ENCODE assay signal across 23 cellular contexts in the genomic region with DNA sequence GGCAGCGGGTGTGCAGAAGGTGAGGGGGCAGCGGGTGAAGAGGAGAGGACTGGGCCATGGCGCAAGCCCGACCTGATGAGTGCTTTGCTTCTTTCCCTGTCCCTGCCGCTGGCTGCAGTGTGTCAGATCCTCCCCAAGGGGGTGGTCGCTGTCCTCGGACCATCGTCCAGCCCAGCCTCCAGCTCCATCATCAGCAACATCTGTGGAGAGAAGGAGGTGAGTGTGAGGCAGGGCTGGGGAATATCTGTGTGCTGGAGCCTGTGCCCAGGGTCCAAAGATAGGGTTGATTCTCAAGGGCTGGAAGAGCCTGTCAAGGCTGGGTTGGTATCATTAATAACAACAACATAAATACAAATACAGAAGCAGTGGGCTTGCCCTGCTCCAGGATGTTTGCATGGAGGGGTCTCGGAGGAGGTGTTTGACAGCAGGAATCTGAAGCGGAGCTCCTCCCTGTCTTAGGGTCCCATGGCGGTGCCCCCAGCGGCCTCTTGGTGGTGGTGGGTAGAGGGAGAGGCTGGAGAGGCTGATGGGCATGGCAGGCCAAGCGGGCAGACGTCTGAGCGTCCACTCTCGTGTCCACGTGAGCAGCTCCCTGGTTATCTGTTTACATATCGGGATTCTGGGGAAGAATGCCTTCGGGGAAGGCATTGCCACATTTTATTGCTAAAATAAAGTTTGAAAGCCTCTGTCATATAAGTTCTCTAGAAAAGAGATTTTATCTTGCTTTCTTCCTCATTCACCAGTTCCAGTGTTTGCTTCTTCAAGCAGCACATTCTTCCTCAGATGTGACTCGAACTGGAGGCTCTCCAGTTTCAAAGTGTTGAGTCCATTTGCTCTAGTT.
A peak's percentile ranks its signal among the peaks of the same experiment; 100 is the strongest.
DNase-seq lines count a peak whose midpoint lies in the region; TF ChIP-seq lines count a peak whose summit lies in the region.
"Had no signal": no experiment of that assay in that cellular context is flagged by ENCODE, and none has a peak within 500 bp of the region (broad histone marks: within the 10 kb centered on the region; RNA-seq: fewer than 3 reads in every experiment).

No MANE protein-coding gene starts in this region.

- peak overlapping the region; percentile 57 for H3K27ac Mint-ChIP-seq in mesothelial cell of epicardium
- no peak overlapping the region for H3K27ac Mint-ChIP-seq in activated T-helper 1 cell treated with anti-CD3 and anti-CD28 coated beads, Interleukin-12 subunit alpha, Interleukin-12 subunit beta, Interleukin-2, Interleukin-4 antibody, amounts not matched to agents 30 ng/mL and 10 ng/mL and 1 ng/mL, durations not matched to agents 14 hours and 24 hours and 36 hours
- H3K27ac Mint-ChIP-seq: effector memory CD8-positive, alpha-beta T cell; stimulated activated naive CD8-positive, alpha-beta T cell treated with anti-CD3 and anti-CD28 coated beads, Interleukin-15, amount 100 ng/mL, for 72 hours had no signal

- CTCF ChIA-PET in A673 (lab: Charles Lee): no interaction called here

- H3K27me3 Mint-ChIP-seq in mesothelial cell of epicardium (ENCODE audit: low read depth): peaks cover 34% of the 10 kb centered on the region
- H3K27me3 Mint-ChIP-seq in activated T-helper 1 cell treated with anti-CD3 and anti-CD28 coated beads, Interleukin-12 subunit alpha, Interleukin-12 subunit beta, Interleukin-2, Interleukin-4 antibody, amounts not matched to agents 30 ng/mL and 10 ng/mL and 1 ng/mL, durations not matched to agents 14 hours and 24 hours and 36 hours (ENCODE audit: insufficient read depth): peaks cover 15% of the 10 kb centered on the region

- H3K4me3 ChIP-seq in BE2C (ENCODE audit: low read depth, low read length) (no peak overlapping the region), H7 (ENCODE audit: insufficient read depth, low read depth, low read length) (no peak overlapping the region), astrocyte of the spinal cord (ENCODE audit: low read depth, low read length) (no peak overlapping the region), A673 (ENCODE audit: low read depth, low read length, poor library complexity, severe bottlenecking) (no peak overlapping the region)
- H3K4me3 ChIP-seq: A549, esophagus muscularis mucosa, vagina had no signal

- POLR2A ChIA-PET in A673 (lab: Charles Lee; ENCODE audit: low non-redundant PET): no interaction called here

- H3K36me3 ChIP-seq in BE2C (no peaks in the 10 kb centered on the region), H7 (replicated peaks; ENCODE audit: control insufficient read depth, insufficient read depth, low read length) (no peaks in the 10 kb centered on the region), A673 (ENCODE audit: insufficient read depth, low read length, poor library complexity, severe bottlenecking) (no peaks in the 10 kb centered on the region)
- H3K36me3 ChIP-seq: esophagus muscularis mucosa, vagina had no signal

- H3K36me3 Mint-ChIP-seq in mesothelial cell of epicardium: no peaks in the 10 kb centered on the region
- H3K36me3 Mint-ChIP-seq in activated T-helper 1 cell treated with anti-CD3 and anti-CD28 coated beads, Interleukin-12 subunit alpha, Interleukin-12 subunit beta, Interleukin-2, Interleukin-4 antibody, amounts not matched to agents 30 ng/mL and 10 ng/mL and 1 ng/mL, durations not matched to agents 14 hours and 24 hours and 36 hours (ENCODE audit: low read depth): no peaks in the 10 kb centered on the region
- H3K36me3 Mint-ChIP-seq: naive B cell had no signal

- no peak overlapping the region for H3K27ac ChIP-seq in A673 (ENCODE audit: low read depth, low read length, poor library complexity, severe bottlenecking)
- H3K27ac ChIP-seq: A549, esophagus muscularis mucosa, vagina had no signal

- H3K4me1 ChIP-seq in BE2C (no peaks in the 10 kb centered on the region), A673 (ENCODE audit: insufficient read depth, low read length, poor library complexity, severe bottlenecking) (no peaks in the 10 kb centered on the region)
- H3K4me1 ChIP-seq: A549, esophagus muscularis mucosa, vagina had no signal

- no peaks in the 10 kb centered on the region for H3K9me3 ChIP-seq in BE2C
- H3K9me3 ChIP-seq in A673 (ENCODE audit: low read depth, low read length, poor library complexity, severe bottlenecking): no peaks in the 10 kb centered on the region
- H3K9me3 ChIP-seq: A549, esophagus muscularis mucosa, vagina had no signal

- H3K9me3 Mint-ChIP-seq in mesothelial cell of epicardium: no peaks in the 10 kb centered on the region
- H3K9me3 Mint-ChIP-seq in activated T-helper 1 cell treated with anti-CD3 and anti-CD28 coated beads, Interleukin-12 subunit alpha, Interleukin-12 subunit beta, Interleukin-2, Interleukin-4 antibody, amounts not matched to agents 30 ng/mL and 10 ng/mL and 1 ng/mL, durations not matched to agents 14 hours and 24 hours and 36 hours: no peaks in the 10 kb centered on the region
- H3K9me3 Mint-ChIP-seq: effector memory CD8-positive, alpha-beta T cell; naive B cell; stimulated activated naive CD8-positive, alpha-beta T cell treated with anti-CD3 and anti-CD28 coated beads, Interleukin-15, amount 100 ng/mL, for 72 hours had no signal

- peaks cover 22% of the 10 kb centered on the region for H3K4me1 Mint-ChIP-seq in mesothelial cell of epicardium
- no peaks in the 10 kb centered on the region for H3K4me1 Mint-ChIP-seq in activated T-helper 1 cell treated with anti-CD3 and anti-CD28 coated beads, Interleukin-12 subunit alpha, Interleukin-12 subunit beta, Interleukin-2, Interleukin-4 antibody, amounts not matched to agents 30 ng/mL and 10 ng/mL and 1 ng/mL, durations not matched to agents 14 hours and 24 hours and 36 hours (ENCODE audit: low read depth)
- H3K4me1 Mint-ChIP-seq: stimulated activated naive CD8-positive, alpha-beta T cell treated with anti-CD3 and anti-CD28 coated beads, Interleukin-15, amount 100 ng/mL, for 72 hours had no signal

- DNase-seq in BE2C (no peak), H7 (peak; percentile 72), astrocyte of the spinal cord (ENCODE audit: low read depth, low spot score) (no peak), mesothelial cell of epicardium (ENCODE audit: low spot score in 2 of 2, unreplicated experiment in 2 of 2) (no peak), dedifferentiated amniotic fluid mesenchymal stem cell (ENCODE audit: extremely low spot score) (no peak), A673 (ENCODE audit: low spot score) (no peak)
- no peak for DNase-seq in stimulated activated naive CD4-positive, alpha-beta T cell treated with Interleukin-2 at 50 U/mL for 16 hours (lab: John Stamatoyannopoulos, UW)
- DNase-seq in activated T-helper 1 cell treated with anti-CD3 and anti-CD28 coated beads, Interleukin-12 subunit alpha, Interleukin-12 subunit beta, Interleukin-2, Interleukin-4 antibody, amounts not matched to agents 30 ng/mL and 10 ng/mL and 1 ng/mL, durations not matched to agents 14 hours and 24 hours and 36 hours (ENCODE audit: low spot score): no peak
- DNase-seq: activated CD4-positive, alpha-beta T cell treated with anti-CD3 and anti-CD28 coated beads, Interleukin-2, amount 50 U/mL, for 4 hours; activated naive CD4-positive, alpha-beta T cell treated with anti-CD3 and anti-CD28 coated beads, Interleukin-2, amount 50 U/mL, for 16 hours; amniotic stem cell; effector memory CD8-positive, alpha-beta T cell; foreskin melanocyte; KG1; left cardiac atrium; MV-4-11; naive B cell; NCI-H510A; SHP77; stimulated activated naive CD8-positive, alpha-beta T cell treated with anti-CD3 and anti-CD28 coated beads, Interleukin-15, amount 100 ng/mL, for 72 hours had no signal

- intact Hi-C loops in A673 (cut with micrococcal nuclease; ENCODE audit: unreplicated experiment): no loop called here
- intact Hi-C loops in activated T-helper 1 cell treated with anti-CD3 and anti-CD28 coated beads, Interleukin-12 subunit alpha, Interleukin-12 subunit beta, Interleukin-2, Interleukin-4 antibody, amounts not matched to agents 30 ng/mL and 10 ng/mL and 1 ng/mL, durations not matched to agents 14 hours and 24 hours and 36 hours (cut with micrococcal nuclease): no loop called here

- BruUV-seq in A673 (replicated peaks; lab: Mats Ljungman, UMichigan): no TSS peak

- H3K4me3 Mint-ChIP-seq in mesothelial cell of epicardium: peak overlapping the region; percentile 43
- H3K4me3 Mint-ChIP-seq in activated T-helper 1 cell treated with anti-CD3 and anti-CD28 coated beads, Interleukin-12 subunit alpha, Interleukin-12 subunit beta, Interleukin-2, Interleukin-4 antibody, amounts not matched to agents 30 ng/mL and 10 ng/mL and 1 ng/mL, durations not matched to agents 14 hours and 24 hours and 36 hours: no peak overlapping the region
- H3K4me3 Mint-ChIP-seq: effector memory CD8-positive, alpha-beta T cell; naive B cell; stimulated activated naive CD8-positive, alpha-beta T cell treated with anti-CD3 and anti-CD28 coated beads, Interleukin-15, amount 100 ng/mL, for 72 hours had no signal

- peak; percentile 22 for TF ChIP-seq CTCF in BE2C (IDR thresholded peaks at IDR 0.05; ENCODE audit: low read depth, low read length)
- peak; percentile 0 for TF ChIP-seq CTCF in astrocyte of the spinal cord (IDR thresholded peaks at IDR 0.05; ENCODE audit: low read depth, low read length)
- no peak for TF ChIP-seq CTCF in mesothelial cell of epicardium (IDR thresholded peaks at IDR 0.05; ENCODE audit: unreplicated experiment)
- no peak for TF ChIP-seq CTCF in A673 (conservative IDR thresholded peaks at IDR 0.05; ENCODE audit: low read depth, low read length)

- in situ Hi-C loops in astrocyte of the spinal cord (cut with HindIII; ENCODE audit: low sequenced_read_pairs): no loop called here

- H3K27me3 ChIP-seq in BE2C: no peaks in the 10 kb centered on the region
- no peaks in the 10 kb centered on the region for H3K27me3 ChIP-seq in H7 (ENCODE audit: control insufficient read depth, insufficient read depth, low read length)
- H3K27me3 ChIP-seq in A673 (replicated peaks; ENCODE audit: insufficient read depth, low read depth, low read length, poor library complexity): peaks cover 45% of the 10 kb centered on the region
- H3K27me3 ChIP-seq: vagina had no signal

Comparison
In these comparisons a context has a peak if more than half of its experiments do, and no peak if none do; other contexts are left out.
1. CTCF ChIP-seq: peak in BE2C (single experiment) and astrocyte of the spinal cord (single experiment); none in mesothelial cell of epicardium (single experiment) and A673 (single experiment).